11 cellular contexts compared by ENCODE assay signal in the genomic region with DNA sequence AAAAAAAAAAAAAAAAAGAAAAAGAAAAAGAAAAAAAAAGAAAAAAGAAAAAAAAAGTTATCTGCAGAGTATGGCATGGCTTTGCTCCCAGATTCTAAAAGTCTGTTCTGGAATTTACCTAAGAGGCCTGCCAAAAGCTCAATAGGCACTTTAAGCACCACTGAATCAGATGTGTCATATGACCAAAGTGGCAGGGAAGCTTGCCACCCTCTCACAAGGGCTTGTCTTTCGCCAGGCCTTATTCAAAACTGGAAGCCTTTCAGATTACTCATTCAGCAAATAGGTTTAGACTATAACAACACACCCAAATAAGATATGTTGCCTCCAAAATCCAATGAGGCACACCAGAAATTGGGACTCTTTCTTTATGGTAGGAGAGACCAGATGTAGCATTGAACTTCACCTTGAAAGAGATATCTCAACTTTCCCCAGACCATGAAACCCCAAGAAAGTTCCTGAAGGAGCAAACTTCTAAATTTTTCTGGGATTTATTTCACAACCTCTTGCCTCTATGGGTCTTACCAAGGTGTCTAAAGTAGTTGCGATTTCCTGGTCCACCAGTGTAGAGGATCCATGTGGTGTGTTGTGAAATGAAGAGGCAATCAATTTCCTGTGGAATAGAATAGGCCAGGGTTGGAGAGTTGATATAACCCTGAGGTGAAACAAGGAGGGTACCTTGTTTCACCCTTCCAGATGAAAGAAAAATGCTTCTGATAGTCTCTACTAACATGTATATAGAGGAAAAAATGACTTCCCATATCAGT.
DNase-seq lines count a peak whose midpoint lies in the region; ATAC-seq, FAIRE-seq and TF ChIP-seq lines count a peak whose summit lies in the region.
"Had no signal": no experiment of that assay in that cellular context is flagged by ENCODE, and none has a peak within 500 bp of the region (broad histone marks: within the 10 kb centered on the region; RNA-seq: fewer than 3 reads in every experiment).

No MANE protein-coding gene starts in this region.

- H4K20me1 ChIP-seq in astrocyte (ENCODE audit: insufficient read depth, low read length) = no peaks in the 10 kb centered on the region

- ATAC-seq in psoas muscle = peak; percentile 70 to 88 (median 81)
- no peak for ATAC-seq in GM21367 (IDR thresholded peaks at IDR 0.05; ENCODE audit: unreplicated experiment)
- no peak for ATAC-seq in HG02870 (IDR thresholded peaks at IDR 0.05; ENCODE audit: unreplicated experiment)
- no peak for ATAC-seq in naive thymus-derived CD4-positive, alpha-beta T cell

- no peak for TF ChIP-seq CTCF in astrocyte (IDR thresholded peaks at IDR 0.05; ENCODE audit: insufficient read depth, low read depth, low read length)
- no peak for TF ChIP-seq CTCF in psoas muscle (IDR thresholded peaks at IDR 0.05)

- no peak overlapping the region for H3K9ac ChIP-seq in astrocyte (ENCODE audit: low read length)

- H3K4me1 ChIP-seq in astrocyte (ENCODE audit: insufficient read depth, low read length) (no peaks in the 10 kb centered on the region), psoas muscle (no peaks in the 10 kb centered on the region)
- no peaks in the 10 kb centered on the region for H3K4me1 ChIP-seq in naive thymus-derived CD4-positive, alpha-beta T cell (ENCODE audit: control insufficient read depth in 2 of 2, insufficient read depth in 2 of 2, low read length in 2 of 2)

- CTCF ChIA-PET in naive thymus-derived CD4-positive, alpha-beta T cell (lab: Charles Lee) = no interaction called here

- intact Hi-C loops in psoas muscle (cut with DNase I) = loop anchor here in 1 of 2 donors (5.0 kb wide), 1 partner anchor 53 kb away; no protein-coding TSS in a partner anchor
- intact Hi-C loops in naive thymus-derived CD4-positive, alpha-beta T cell (cut with micrococcal nuclease) = no loop called here

- H3K4me3 ChIP-seq in astrocyte (ENCODE audit: insufficient read depth, low read depth, low read length) = no peak overlapping the region
- no peak overlapping the region for H3K4me3 ChIP-seq in psoas muscle
- H3K4me3 ChIP-seq in naive thymus-derived CD4-positive, alpha-beta T cell (ENCODE audit: low read length) = no peak overlapping the region

- H3K36me3 Mint-ChIP-seq in astrocyte (ENCODE audit: low read depth, unreplicated experiment) = no peaks in the 10 kb centered on the region
- H3K36me3 Mint-ChIP-seq in naive thymus-derived CD4-positive, alpha-beta T cell = no peaks in the 10 kb centered on the region

- peaks cover 3% of the 10 kb centered on the region for H3K9me3 Mint-ChIP-seq in astrocyte (ENCODE audit: unreplicated experiment)
- H3K9me3 Mint-ChIP-seq in naive thymus-derived CD4-positive, alpha-beta T cell = peaks cover 0 to 2% (median 0%) of the 10 kb centered on the region in 11 donors
- H3K9me3 Mint-ChIP-seq: activated B cell treated with CpG ODN at 0.5 μM for 24 hours had no signal

- H3K27me3 ChIP-seq in astrocyte (ENCODE audit: insufficient read depth, low read length) (peaks cover 3% of the 10 kb centered on the region), psoas muscle (ENCODE audit: insufficient read depth in 3 of 3, low read length in 2 of 3) (no peaks in the 10 kb centered on the region)
- H3K27me3 ChIP-seq in naive thymus-derived CD4-positive, alpha-beta T cell (ENCODE audit: control insufficient read depth in 2 of 2, insufficient read depth in 2 of 2, low read length in 2 of 2) = no peaks in the 10 kb centered on the region

- no peak overlapping the region for H3K4me3 Mint-ChIP-seq in astrocyte (ENCODE audit: unreplicated experiment)
- H3K4me3 Mint-ChIP-seq in naive thymus-derived CD4-positive, alpha-beta T cell = no peak overlapping the region
- H3K4me3 Mint-ChIP-seq: activated B cell treated with CpG ODN at 0.5 μM for 24 hours had no signal

- H3K9me3 ChIP-seq in astrocyte (ENCODE audit: insufficient read depth, low read depth, low read length) (no peaks in the 10 kb centered on the region), psoas muscle (no peaks in the 10 kb centered on the region)
- H3K9me3 ChIP-seq in naive thymus-derived CD4-positive, alpha-beta T cell (ENCODE audit: control insufficient read depth in 2 of 3, low read length in 3 of 3) = no peaks in the 10 kb centered on the region

- no peaks in the 10 kb centered on the region for H3K79me2 ChIP-seq in astrocyte (ENCODE audit: insufficient read depth, low read length)

- H3K4me2 ChIP-seq in astrocyte (ENCODE audit: low read length) = no peak overlapping the region

- H3K27me3 Mint-ChIP-seq in astrocyte (ENCODE audit: low read depth, unreplicated experiment) = peaks cover 12% of the 10 kb centered on the region
- H3K27me3 Mint-ChIP-seq in naive thymus-derived CD4-positive, alpha-beta T cell = no peaks in the 10 kb centered on the region

- H3K36me3 ChIP-seq in astrocyte (ENCODE audit: insufficient read depth, low read length) = no peaks in the 10 kb centered on the region
- H3K36me3 ChIP-seq in psoas muscle (ENCODE audit: insufficient read depth in 1 of 2, low read depth in 1 of 2) = no peaks in the 10 kb centered on the region
- H3K36me3 ChIP-seq in naive thymus-derived CD4-positive, alpha-beta T cell (ENCODE audit: control insufficient read depth in 2 of 3, insufficient read depth in 3 of 3, low read length in 3 of 3) = no peaks in the 10 kb centered on the region

- H3K27ac ChIP-seq in astrocyte (ENCODE audit: low read depth, low read length) (no peak overlapping the region), psoas muscle (no peak overlapping the region)
- H3K27ac ChIP-seq in naive thymus-derived CD4-positive, alpha-beta T cell (ENCODE audit: low read depth, low read length) = no peak overlapping the region

- no peak for FAIRE-seq in astrocyte (lab: Jason Lieb, UNC)

- 64 to 76% (median 67%) methylated on average over 2 of the region's 2 CpGs for WGBS in psoas muscle, 3 donors

- H3K4me1 Mint-ChIP-seq in astrocyte (ENCODE audit: low read depth, unreplicated experiment) = no peaks in the 10 kb centered on the region
- no peaks in the 10 kb centered on the region for H3K4me1 Mint-ChIP-seq in naive thymus-derived CD4-positive, alpha-beta T cell
- H3K4me1 Mint-ChIP-seq: activated B cell treated with CpG ODN at 0.5 μM for 24 hours had no signal

- POLR2A ChIA-PET in naive thymus-derived CD4-positive, alpha-beta T cell (lab: Charles Lee) = no interaction called here

- H2AFZ ChIP-seq in astrocyte (ENCODE audit: low read depth, low read length) = no peak overlapping the region

- DNase-seq in Daoy (ENCODE audit: low read depth) (peak; percentile 72), astrocyte (ENCODE audit: low read depth) (peak; percentile 65), glomerular visceral epithelial cell (ENCODE audit: extremely low spot score) (peak; percentile 49), psoas muscle (no peak), DMS79 treated with DMSO at 0.1 percent for 48 hours (lab: John Stamatoyannopoulos, UW) (no peak)
- no peak for DNase-seq in naive thymus-derived CD4-positive, alpha-beta T cell
- DNase-seq: activated B cell treated with CpG ODN at 0.5 μM for 24 hours, activated T-cell treated with anti-CD3 and anti-CD28 coated beads for 4 hours, mesendoderm had no signal

- no peak overlapping the region for H3K27ac Mint-ChIP-seq in astrocyte (ENCODE audit: unreplicated experiment)
- H3K27ac Mint-ChIP-seq in naive thymus-derived CD4-positive, alpha-beta T cell = no peak overlapping the region
- H3K27ac Mint-ChIP-seq: activated B cell treated with CpG ODN at 0.5 μM for 24 hours had no signal

Comparison
In these comparisons a context has a peak if more than half of its experiments do, and no peak if none do; other contexts are left out.
1. DNase-seq: peak in Daoy (single experiment), astrocyte (single experiment) and glomerular visceral epithelial cell (single experiment); none in psoas muscle (0 of 2), DMS79 treated with DMSO at 0.1 percent for 48 hours (single experiment) and naive thymus-derived CD4-positive, alpha-beta T cell (0 of 9).
2. ATAC-seq: peak in psoas muscle (4 of 4); none in GM21367 (single experiment), HG02870 (single experiment) and naive thymus-derived CD4-positive, alpha-beta T cell (single experiment).